Comparison of ENCODE assay signal across 9 cellular contexts in the genomic region with DNA sequence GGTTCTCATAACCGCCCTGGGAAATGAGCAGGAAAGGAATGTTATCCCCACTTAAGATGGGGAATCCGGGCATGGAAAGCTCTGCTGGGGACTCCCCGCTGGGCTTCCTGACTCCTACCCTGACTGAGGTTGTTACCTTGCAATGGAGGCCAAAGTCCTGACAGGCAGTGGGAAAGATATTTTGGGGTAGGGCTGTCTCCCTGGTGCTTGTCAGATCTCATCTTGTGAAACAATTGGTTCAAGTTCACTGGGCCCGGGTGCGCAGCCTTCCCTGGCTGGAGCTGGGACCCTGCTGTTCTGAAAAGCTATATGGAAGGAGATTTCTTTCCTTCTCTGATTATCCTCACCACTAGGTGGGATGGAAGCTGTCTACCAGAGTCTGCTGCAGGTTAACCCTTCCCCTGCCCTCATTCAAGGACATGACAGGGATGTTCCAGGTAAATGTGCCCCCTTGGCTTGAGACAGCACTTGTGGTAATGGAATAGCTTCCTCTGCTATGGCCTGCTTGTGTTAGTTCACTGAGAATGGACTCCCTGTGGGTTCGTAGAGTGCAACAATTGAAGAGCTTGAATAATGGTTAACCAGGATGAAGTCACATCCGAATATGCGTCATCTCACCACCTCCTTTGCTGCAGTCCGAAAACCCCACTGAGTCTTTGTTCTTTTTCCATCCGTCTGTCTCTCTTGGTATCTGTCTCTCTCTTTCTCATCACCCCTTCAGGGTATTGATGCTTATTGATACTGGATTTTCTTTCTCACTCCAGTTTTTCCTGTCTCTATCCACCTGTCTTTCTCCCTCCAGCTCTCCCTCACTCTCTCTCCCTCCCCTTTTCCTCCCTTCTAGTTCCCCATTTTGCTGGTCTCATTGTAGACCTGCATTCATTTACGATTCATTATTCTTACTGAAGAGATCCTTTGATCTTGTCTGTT.
DNase-seq lines count a peak whose midpoint lies in the region; ATAC-seq and TF ChIP-seq lines count a peak whose summit lies in the region.
"Had no signal": no experiment of that assay in that cellular context is flagged by ENCODE, and none has a peak within 500 bp of the region (broad histone marks: within the 10 kb centered on the region; RNA-seq: fewer than 3 reads in every experiment).

No MANE protein-coding gene starts in this region.

- H3K4me3 ChIP-seq in SK-N-SH (ENCODE audit: low read depth in 2 of 2, low read length in 1 of 2) (no peak overlapping the region), HCT116 (replicated peaks in 1 of 2; ENCODE audit: low read depth in 1 of 2, low read length in 2 of 2) (no peak overlapping the region), fibroblast of mammary gland (ENCODE audit: control insufficient read depth, low read depth, low read length) (no peak overlapping the region)

- POLR2A ChIA-PET in SK-N-SH (lab: Yijun Ruan, JAX): no interaction called here
- POLR2A ChIA-PET in HCT116 (lab: Charles Lee): no interaction called here

- WGBS in SK-N-SH (ENCODE audit: low lambda C conversion rate): 72% methylated on average over 11 of the region's 11 CpGs

- H3K9ac ChIP-seq in SK-N-SH (no peak overlapping the region), HCT116 (ENCODE audit: low read length) (no peak overlapping the region)
- H3K9ac ChIP-seq: parathyroid adenoma had no signal

- no peak for TF ChIP-seq POLR2A in HCT116 (IDR thresholded peaks at IDR 0.05; ENCODE audit: borderline replicate concordance, extremely low read depth, insufficient read depth, insufficient read length)

- ATAC-seq in SK-N-SH treated with all-trans-retinoic acid at 6 μM for 48 hours (no peak), HCT116 (no peak)

- TF ChIP-seq EP300 in SK-N-SH (IDR thresholded peaks at IDR 0.05; ENCODE audit: borderline replicate concordance in 1 of 2, low read depth in 1 of 2, low read length in 1 of 2): no peak

- no peaks in the 10 kb centered on the region for H3F3A ChIP-seq in SK-N-SH (replicated peaks; ENCODE audit: insufficient read depth)

- CTCF ChIA-PET in SK-N-SH (lab: Yijun Ruan, JAX): interaction anchor here (0.8 to 1.8 kb wide), 11 partner anchors 12 to 236 kb away, joined by 3 to 5 read pairs (median 3); no protein-coding TSS in a partner anchor
- CTCF ChIA-PET in HCT116 (lab: Charles Lee): interaction anchor here (0.7 to 1.4 kb wide), 3 partner anchors 10 to 136 kb away, joined by 3 to 4 read pairs (median 4); no protein-coding TSS in a partner anchor

- H3K9me2 ChIP-seq in SK-N-SH (no peaks in the 10 kb centered on the region), HCT116 (ENCODE audit: insufficient read depth) (no peaks in the 10 kb centered on the region)

- H3K9me3 ChIP-seq in SK-N-SH: no peaks in the 10 kb centered on the region
- H3K9me3 ChIP-seq in HCT116 (ENCODE audit: control insufficient read depth in 1 of 2, insufficient read depth in 1 of 2, low read depth in 1 of 2, low read length in 2 of 2): no peaks in the 10 kb centered on the region

- no peak overlapping the region for H2AFZ ChIP-seq in SK-N-SH (ENCODE audit: low read depth)
- no peak overlapping the region for H2AFZ ChIP-seq in HCT116 (ENCODE audit: low read depth, low read length, poor library complexity, severe bottlenecking)
- H2AFZ ChIP-seq: parathyroid adenoma had no signal

- no peaks in the 10 kb centered on the region for H3K79me2 ChIP-seq in SK-N-SH (ENCODE audit: insufficient read depth)
- no peaks in the 10 kb centered on the region for H3K79me2 ChIP-seq in HCT116 (ENCODE audit: insufficient read depth, low read length)
- H3K79me2 ChIP-seq: parathyroid adenoma had no signal

- H3K27ac ChIP-seq in SK-N-SH (ENCODE audit: low read depth in 2 of 2, low read length in 1 of 2) (no peak overlapping the region), HCT116 (ENCODE audit: low read depth, low read length) (no peak overlapping the region)
- H3K27ac ChIP-seq: parathyroid adenoma had no signal

- H3K27me3 ChIP-seq in SK-N-SH (ENCODE audit: insufficient read depth) (no peaks in the 10 kb centered on the region), HCT116 (ENCODE audit: insufficient read depth, low read length) (no peaks in the 10 kb centered on the region)

- DNase-seq in SK-N-SH (no peak), HCT116 (ENCODE audit: low read depth, low spot score) (no peak), NCI-H2107 (lab: John Stamatoyannopoulos, UW) (peak; percentile 10), fibroblast of mammary gland (ENCODE audit: low read depth) (peak; percentile 64), HUDEP-2 (lab: John Stamatoyannopoulos, UW; ENCODE audit: unreplicated experiment in 76 of 76) (no peak), AG08396 (ENCODE audit: low spot score) (no peak), DMS114 treated with DMSO at 0.1 percent for 48 hours (lab: John Stamatoyannopoulos, UW; ENCODE audit: unreplicated experiment) (no peak)

- RAD21 ChIA-PET in HCT116 (lab: Charles Lee; ENCODE audit: low non-redundant PET in 1 of 2, low total read pairs in 2 of 2, uncharacterized antibody in 2 of 2, unreplicated experiment in 2 of 2): no interaction called here

- intact Hi-C loops in HCT116 (cut with micrococcal nuclease): no loop called here

- 0 out of 2 replicates have a peak, but pooled peaks have one; percentile 5 for TF ChIP-seq RAD21 in SK-N-SH (IDR thresholded peaks at IDR 0.05; ENCODE audit: low read length)
- TF ChIP-seq RAD21 in HCT116 (IDR thresholded peaks at IDR 0.05; ENCODE audit: low read depth): peak; percentile 17; the same call in 1 of the 2 replicates

- H3K4me1 ChIP-seq in SK-N-SH (ENCODE audit: control insufficient read depth in 1 of 2, insufficient read depth in 2 of 2, low read depth in 1 of 2, low read length in 1 of 2): peaks cover 0 to 15% of the 10 kb centered on the region in 2 experiments; a peak in 2 of 4 replicates
- peaks cover 8 to 15% of the 10 kb centered on the region in 2 experiments; a peak in 2 of 4 replicates for H3K4me1 ChIP-seq in HCT116 (ENCODE audit: control insufficient read depth in 1 of 2, insufficient read depth in 2 of 2, low read length in 2 of 2)
- H3K4me1 ChIP-seq: parathyroid adenoma had no signal

- no peak overlapping the region for H3K4me2 ChIP-seq in SK-N-SH
- H3K4me2 ChIP-seq in HCT116 (ENCODE audit: low read length): no peak overlapping the region

- no TSS peak for BruUV-seq in HCT116 (replicated peaks; lab: Mats Ljungman, UMichigan)

- H4K20me1 ChIP-seq in SK-N-SH (ENCODE audit: insufficient read depth): no peaks in the 10 kb centered on the region
- no peaks in the 10 kb centered on the region for H4K20me1 ChIP-seq in HCT116 (ENCODE audit: insufficient read depth)

- H3K36me3 ChIP-seq in SK-N-SH (replicated peaks in 1 of 2; ENCODE audit: control insufficient read depth in 1 of 2, insufficient read depth in 2 of 2, low read length in 1 of 2): no peaks in the 10 kb centered on the region
- H3K36me3 ChIP-seq in HCT116 (ENCODE audit: control insufficient read depth in 1 of 2, insufficient read depth in 2 of 2, low read length in 2 of 2): no peaks in the 10 kb centered on the region

- no peak for TF ChIP-seq CTCF in SK-N-SH (IDR thresholded peaks at IDR 0.05)
- TF ChIP-seq CTCF in HCT116 (IDR thresholded peaks at IDR 0.05 in 2 of 3, conservative IDR thresholded peaks at IDR 0.05 in 1 of 3; ENCODE audit: borderline replicate concordance in 1 of 3, insufficient read depth in 1 of 3, low read depth in 2 of 3, low read length in 2 of 3): peak; percentile 3 to 20 (median 18); a peak in 1 of 6 replicates
- no peak for TF ChIP-seq CTCF in fibroblast of mammary gland (conservative IDR thresholded peaks at IDR 0.05; ENCODE audit: control insufficient read depth, insufficient read depth, low read depth, low read length)

TF ChIP-seq in SK-N-SH, 30 proteins besides CTCF, POLR2A, EP300 and RAD21 (continues in another document):
- TF ChIP-seq GABPA (IDR thresholded peaks at IDR 0.05; ENCODE audit: low read depth) (no peak), TAF1 (IDR thresholded peaks at IDR 0.05; ENCODE audit: borderline replicate concordance, low read depth, low read length) (no peak), EZH2phosphoT487 (IDR thresholded peaks at IDR 0.05; ENCODE audit: borderline replicate concordance, low read depth) (no peak)

TF ChIP-seq in SK-N-SH treated with all-trans-retinoic acid at 6 μM for 48 hours, 23 proteins besides CTCF, POLR2A, EP300 and RAD21:
- no peak for TF ChIP-seq OSR1 (CRISPR knock-in tag; IDR thresholded peaks at IDR 0.05)
TF ChIP-seq in SK-N-SH treated with all-trans-retinoic acid at 6 μM for 48 hours: peak in this region for 0.

TF ChIP-seq in HCT116, 20 proteins besides CTCF, POLR2A, EP300 and RAD21 (continues in another document):
- TF ChIP-seq POLR2AphosphoS5 (IDR thresholded peaks at IDR 0.05; ENCODE audit: low read depth, low read length): no peak
- no peak for TF ChIP-seq ELF1 (IDR thresholded peaks at IDR 0.05; ENCODE audit: borderline replicate concordance, low read depth)
- no peak for TF ChIP-seq SP1 (IDR thresholded peaks at IDR 0.05; ENCODE audit: low read depth)
- TF ChIP-seq YY1 (IDR thresholded peaks at IDR 0.05; ENCODE audit: extremely low read depth, insufficient replicate concordance, low read depth, low read length): no peak
- no peak for TF ChIP-seq EZH2 (IDR thresholded peaks at IDR 0.05)
- TF ChIP-seq JUND (IDR thresholded peaks at IDR 0.05): no peak
- TF ChIP-seq ZNF274 (IDR thresholded peaks at IDR 0.05; ENCODE audit: low read depth, low read length): no peak
- TF ChIP-seq CEBPB (IDR thresholded peaks at IDR 0.05; ENCODE audit: low read depth): no peak
- no peak for TF ChIP-seq FOSL1 (IDR thresholded peaks at IDR 0.05; ENCODE audit: low read depth)
- no peak for TF ChIP-seq EGR1 (IDR thresholded peaks at IDR 0.05; ENCODE audit: low read depth)
- TF ChIP-seq, protein P1, sequence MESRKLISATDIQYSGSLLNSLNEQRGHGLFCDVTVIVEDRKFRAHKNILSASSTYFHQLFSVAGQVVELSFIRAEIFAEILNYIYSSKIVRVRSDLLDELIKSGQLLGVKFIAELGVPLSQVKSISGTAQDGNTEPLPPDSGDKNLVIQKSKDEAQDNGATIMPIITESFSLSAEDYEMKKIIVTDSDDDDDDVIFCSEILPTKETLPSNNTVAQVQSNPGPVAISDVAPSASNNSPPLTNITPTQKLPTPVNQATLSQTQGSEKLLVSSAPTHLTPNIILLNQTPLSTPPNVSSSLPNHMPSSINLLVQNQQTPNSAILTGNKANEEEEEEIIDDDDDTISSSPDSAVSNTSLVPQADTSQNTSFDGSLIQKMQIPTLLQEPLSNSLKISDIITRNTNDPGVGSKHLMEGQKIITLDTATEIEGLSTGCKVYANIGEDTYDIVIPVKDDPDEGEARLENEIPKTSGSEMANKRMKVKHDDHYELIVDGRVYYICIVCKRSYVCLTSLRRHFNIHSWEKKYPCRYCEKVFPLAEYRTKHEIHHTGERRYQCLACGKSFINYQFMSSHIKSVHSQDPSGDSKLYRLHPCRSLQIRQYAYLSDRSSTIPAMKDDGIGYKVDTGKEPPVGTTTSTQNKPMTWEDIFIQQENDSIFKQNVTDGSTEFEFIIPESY (IDR thresholded peaks at IDR 0.05; ENCODE audit: extremely low read depth, insufficient replicate concordance, low read length): no peak
- TF ChIP-seq SIN3A (IDR thresholded peaks at IDR 0.05; ENCODE audit: low read depth): no peak
- TF ChIP-seq TCF7L2 (IDR thresholded peaks at IDR 0.05; ENCODE audit: borderline replicate concordance, extremely low read depth, insufficient read depth, insufficient read length): no peak

Comparison
In these comparisons a context has a peak if more than half of its experiments do, and no peak if none do; other contexts are left out.
1. DNase-seq: peak in NCI-H2107 (single experiment) and fibroblast of mammary gland (single experiment); none in SK-N-SH (single experiment), HCT116 (single experiment), HUDEP-2 (0 of 76), AG08396 (single experiment) and DMS114 treated with DMSO at 0.1 percent for 48 hours (single experiment).
2. CTCF ChIP-seq: peak in HCT116 (3 of 3); none in SK-N-SH (single experiment) and fibroblast of mammary gland (single experiment).